ENCODE assay signal across 9 cellular contexts in the genomic region with DNA sequence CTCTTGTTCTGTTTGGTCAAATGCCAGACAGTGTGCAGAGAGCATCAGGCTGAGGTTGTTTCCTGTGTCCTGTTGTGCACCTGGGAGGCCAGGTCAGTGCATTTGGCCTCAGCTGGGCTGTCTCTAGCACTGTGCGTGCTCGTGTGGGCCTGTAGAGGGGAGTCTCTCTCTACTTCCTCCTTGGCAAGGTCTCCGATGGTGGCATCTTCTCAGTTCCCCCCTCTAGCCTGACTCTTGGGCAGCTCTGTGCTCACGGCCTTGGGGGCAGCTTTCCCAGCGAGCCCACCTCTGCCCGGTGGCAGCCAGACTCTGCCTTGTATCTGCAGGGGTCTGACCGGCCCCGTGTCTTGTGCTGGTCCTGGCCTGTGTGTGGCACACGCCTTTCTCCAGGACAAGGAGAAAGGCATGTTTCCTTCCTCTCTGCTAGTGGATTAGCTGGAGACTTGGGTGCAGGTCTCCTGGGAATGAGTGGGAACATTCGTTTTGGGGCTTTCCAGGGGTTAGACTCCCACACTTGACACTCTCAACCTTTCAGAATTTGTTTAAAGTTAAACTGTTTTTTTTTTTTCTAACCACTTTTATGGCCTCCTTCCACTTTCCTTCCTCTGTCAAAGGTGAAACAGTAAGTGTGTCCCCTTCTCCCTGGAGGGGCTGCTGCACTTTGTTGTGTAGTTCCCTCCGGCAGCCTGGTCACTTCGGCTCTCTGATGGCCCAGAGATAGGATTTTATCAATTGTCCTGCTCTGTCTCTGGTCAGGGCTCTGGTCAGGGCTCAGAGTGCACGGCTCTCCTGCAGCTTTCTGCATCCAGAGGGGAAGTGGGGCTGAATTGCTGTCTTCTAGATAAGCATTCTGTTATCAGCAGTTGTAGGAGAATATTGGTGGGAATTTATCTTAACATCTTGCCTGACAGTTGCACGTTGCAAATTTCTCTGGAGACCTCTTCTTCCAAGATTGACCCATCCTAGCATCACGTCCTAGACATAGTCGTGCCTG.
DNase-seq lines count a peak whose midpoint lies in the region; ATAC-seq, FAIRE-seq and TF ChIP-seq lines count a peak whose summit lies in the region.
"Had no signal": no experiment of that assay in that cellular context is flagged by ENCODE, and none has a peak within 500 bp of the region (broad histone marks: within the 10 kb centered on the region; RNA-seq: fewer than 3 reads in every experiment).

No MANE protein-coding gene starts in this region.

- H3K9me3 Mint-ChIP-seq in CD14-positive monocyte, result no peaks in the 10 kb centered on the region
- H3K9me3 Mint-ChIP-seq in WTC11, result no peaks in the 10 kb centered on the region

- ATAC-seq in HG03139 (IDR thresholded peaks at IDR 0.05; ENCODE audit: unreplicated experiment), result peak; percentile 69
- peak; percentile 57 for ATAC-seq in WTC11

- DNase-seq in CD14-positive monocyte (ENCODE audit: low spot score) (no peak), GM19239 (ENCODE audit: insufficient read length, low spot score) (peak; percentile 46), WTC11 (ENCODE audit: low spot score) (no peak), kidney tubule cell (ENCODE audit: low spot score) (peak; percentile 51), NCI-H226 (no peak), NCI-H510A treated with DMSO at 0.1 percent for 48 hours (lab: John Stamatoyannopoulos, UW) (no peak), COR-L47 (lab: John Stamatoyannopoulos, UW) (no peak)

- peak overlapping the region in 1 of 2 donors; percentile 83 for H3K4me3 Mint-ChIP-seq in CD14-positive monocyte
- peak overlapping the region; percentile 28; the same call in 1 of the 2 replicates for H3K4me3 Mint-ChIP-seq in WTC11

- H3K4me1 Mint-ChIP-seq in CD14-positive monocyte, result peaks cover 25% of the 10 kb centered on the region
- peaks cover 68% of the 10 kb centered on the region for H3K4me1 Mint-ChIP-seq in WTC11

- H3K27ac Mint-ChIP-seq in CD14-positive monocyte (peak overlapping the region; percentile 35 to 85 (median 71)), WTC11 (peak overlapping the region; percentile 98)

- peaks cover 0 to 1% (median 0%) of the 10 kb centered on the region in 3 donors for H3K27me3 Mint-ChIP-seq in CD14-positive monocyte (ENCODE audit: low read depth in 3 of 3)
- no peaks in the 10 kb centered on the region for H3K27me3 Mint-ChIP-seq in WTC11 (ENCODE audit: low read depth)

- H3K36me3 Mint-ChIP-seq in CD14-positive monocyte, result peaks cover 38 to 64% of the 10 kb centered on the region in 2 donors
- peaks cover 5% of the 10 kb centered on the region; the same call in 1 of the 2 replicates for H3K36me3 Mint-ChIP-seq in WTC11

- FAIRE-seq in GM19239 (lab: Jason Lieb, UNC), result peak; percentile 96
- FAIRE-seq: bronchial epithelial cell had no signal

- TF ChIP-seq CTCF in CD14-positive monocyte (IDR thresholded peaks at IDR 0.05) (peak; percentile 39), WTC11 (IDR thresholded peaks at IDR 0.05) (no peak)

- POLR2A ChIA-PET in WTC11 (lab: Charles Lee), result no interaction called here

- CTCF ChIA-PET in WTC11 (lab: Charles Lee), result interaction anchor here (0.9 kb wide), 1 partner anchor 32 kb away, joined by 4 read pairs; no protein-coding TSS in a partner anchor

- intact Hi-C loops in CD14-positive monocyte (cut with micrococcal nuclease), result no loop called here

TF ChIP-seq in WTC11, 78 proteins besides CTCF, POLR2A, EP300 and RAD21:
- TF ChIP-seq ETV6 (CRISPR knock-in tag; IDR thresholded peaks at IDR 0.05) (0 out of 2 replicates have a peak, but pooled peaks have one; percentile 20), ZNF121 (CRISPR knock-in tag; IDR thresholded peaks at IDR 0.05) (peak; percentile 90), PRRX2 (CRISPR knock-in tag; IDR thresholded peaks at IDR 0.05) (no peak)
- TF ChIP-seq, protein P1, sequence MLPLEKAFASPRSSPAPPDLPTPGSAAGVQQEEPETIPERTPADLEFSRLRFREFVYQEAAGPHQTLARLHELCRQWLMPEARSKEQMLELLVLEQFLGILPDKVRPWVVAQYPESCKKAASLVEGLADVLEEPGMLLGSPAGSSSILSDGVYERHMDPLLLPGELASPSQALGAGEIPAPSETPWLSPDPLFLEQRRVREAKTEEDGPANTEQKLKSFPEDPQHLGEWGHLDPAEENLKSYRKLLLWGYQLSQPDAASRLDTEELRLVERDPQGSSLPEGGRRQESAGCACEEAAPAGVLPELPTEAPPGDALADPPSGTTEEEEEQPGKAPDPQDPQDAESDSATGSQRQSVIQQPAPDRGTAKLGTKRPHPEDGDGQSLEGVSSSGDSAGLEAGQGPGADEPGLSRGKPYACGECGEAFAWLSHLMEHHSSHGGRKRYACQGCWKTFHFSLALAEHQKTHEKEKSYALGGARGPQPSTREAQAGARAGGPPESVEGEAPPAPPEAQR (CRISPR knock-in tag; IDR thresholded peaks at IDR 0.05), result 0 out of 2 replicates have a peak, but pooled peaks have one; percentile 19

Comparison
In these comparisons a context has a peak if more than half of its experiments do, and no peak if none do; other contexts are left out.
1. DNase-seq: peak in GM19239 (single experiment) and kidney tubule cell (single experiment); none in CD14-positive monocyte (single experiment), WTC11 (single experiment), NCI-H226 (single experiment), NCI-H510A treated with DMSO at 0.1 percent for 48 hours (single experiment) and COR-L47 (single experiment).